Comparison of ENCODE assay signal across 9 cellular contexts in the genomic region with DNA sequence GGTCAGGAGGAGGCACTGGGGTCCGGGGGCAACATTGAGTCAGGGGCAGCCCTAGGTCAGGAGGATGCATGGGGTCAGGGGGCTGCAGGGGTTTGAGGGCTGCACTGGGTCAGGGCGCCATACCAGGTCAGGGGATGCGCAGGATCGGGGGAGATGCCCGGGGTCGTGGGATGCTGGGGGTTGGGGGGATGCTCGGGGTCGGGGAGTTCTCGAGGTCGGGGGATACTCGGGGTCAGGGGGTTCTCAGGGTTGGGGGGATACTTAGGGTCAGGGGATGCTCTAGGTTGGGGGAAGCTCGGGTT. TPM values are rescaled to one million over a fixed set of nuclear protein-coding genes. Genes with fewer than 3 reads are reported as not detected.
DNase-seq lines count a peak whose midpoint lies in the region; ATAC-seq and TF ChIP-seq lines count a peak whose summit lies in the region.
"Had no signal": no experiment of that assay in that cellular context is flagged by ENCODE, and none has a peak within 500 bp of the region (broad histone marks: within the 10 kb centered on the region; RNA-seq: fewer than 3 reads in every experiment).

No MANE protein-coding gene starts in this region.

- no peaks in the 10 kb centered on the region for H3K27me3 ChIP-seq in left lung

- no peak overlapping the region for H3K27ac ChIP-seq in left lung

- peak overlapping the region; percentile 97 for H3K4me3 Mint-ChIP-seq in activated naive CD4-positive, alpha-beta T cell treated with anti-CD3 and anti-CD28 coated beads, Interleukin-2, amount 50 U/mL, for 24 hours
- peak overlapping the region; percentile 97 for H3K4me3 Mint-ChIP-seq in activated naive CD8-positive, alpha-beta T cell treated with anti-CD3 and anti-CD28 coated beads for 36 hours
- H3K4me3 Mint-ChIP-seq in type B pancreatic cell = peak overlapping the region; percentile 98

- H3K27ac Mint-ChIP-seq in activated naive CD4-positive, alpha-beta T cell treated with anti-CD3 and anti-CD28 coated beads, Interleukin-2, amount 50 U/mL, for 24 hours = peak overlapping the region; percentile 41
- peak overlapping the region; percentile 7 for H3K27ac Mint-ChIP-seq in activated naive CD8-positive, alpha-beta T cell treated with anti-CD3 and anti-CD28 coated beads for 36 hours
- H3K27ac Mint-ChIP-seq in type B pancreatic cell = no peak overlapping the region

- no peak for ATAC-seq in left lung

- H3K9me3 Mint-ChIP-seq in activated naive CD4-positive, alpha-beta T cell treated with anti-CD3 and anti-CD28 coated beads, Interleukin-2, amount 50 U/mL, for 24 hours = no peaks in the 10 kb centered on the region
- no peaks in the 10 kb centered on the region for H3K9me3 Mint-ChIP-seq in activated naive CD8-positive, alpha-beta T cell treated with anti-CD3 and anti-CD28 coated beads for 36 hours
- H3K9me3 Mint-ChIP-seq in type B pancreatic cell = no peaks in the 10 kb centered on the region

- TF ChIP-seq CTCF in left lung (IDR thresholded peaks at IDR 0.05) (no peak), type B pancreatic cell (conservative IDR thresholded peaks at IDR 0.05) (no peak)

- H3K4me1 ChIP-seq in left lung = peaks cover 8 to 23% of the 10 kb centered on the region in 2 donors

- H3K4me3 ChIP-seq in left lung = peak overlapping the region; percentile 87 to 99

- no peaks in the 10 kb centered on the region for H3K9me3 ChIP-seq in left lung

- intact Hi-C loops in left lung (cut with DNase I) = no loop called here

- H3K27me3 Mint-ChIP-seq in activated naive CD4-positive, alpha-beta T cell treated with anti-CD3 and anti-CD28 coated beads, Interleukin-2, amount 50 U/mL, for 24 hours = no peaks in the 10 kb centered on the region
- H3K27me3 Mint-ChIP-seq in activated naive CD8-positive, alpha-beta T cell treated with anti-CD3 and anti-CD28 coated beads for 36 hours = no peaks in the 10 kb centered on the region
- peaks cover 2% of the 10 kb centered on the region for H3K27me3 Mint-ChIP-seq in type B pancreatic cell

- H3K36me3 Mint-ChIP-seq in activated naive CD4-positive, alpha-beta T cell treated with anti-CD3 and anti-CD28 coated beads, Interleukin-2, amount 50 U/mL, for 24 hours = peaks cover 5% of the 10 kb centered on the region
- peaks cover 8% of the 10 kb centered on the region for H3K36me3 Mint-ChIP-seq in activated naive CD8-positive, alpha-beta T cell treated with anti-CD3 and anti-CD28 coated beads for 36 hours
- H3K36me3 Mint-ChIP-seq in type B pancreatic cell = no peaks in the 10 kb centered on the region

- DNase-seq in activated naive CD4-positive, alpha-beta T cell (lab: John Stamatoyannopoulos, UW) = no peak
- no peak for DNase-seq in activated naive CD8-positive, alpha-beta T cell treated with anti-CD3 and anti-CD28 coated beads for 36 hours
- DNase-seq in left lung (peak in 1 of 2 donors; percentile 65), type B pancreatic cell (ENCODE audit: extremely low spot score, unreplicated experiment) (no peak), AG08395 (ENCODE audit: low spot score) (no peak), iPS-NIHi7 (ENCODE audit: extremely low spot score) (no peak), NCI-H2107 treated with DMSO at 0.1 percent for 48 hours (lab: John Stamatoyannopoulos, UW; ENCODE audit: unreplicated experiment) (no peak)
- DNase-seq: left ventricle myocardium superior had no signal

- no peaks in the 10 kb centered on the region for H3K36me3 ChIP-seq in left lung

- peaks cover 24% of the 10 kb centered on the region for H3K4me1 Mint-ChIP-seq in activated naive CD4-positive, alpha-beta T cell treated with anti-CD3 and anti-CD28 coated beads, Interleukin-2, amount 50 U/mL, for 24 hours
- H3K4me1 Mint-ChIP-seq in activated naive CD8-positive, alpha-beta T cell treated with anti-CD3 and anti-CD28 coated beads for 36 hours = peaks cover 25% of the 10 kb centered on the region
- H3K4me1 Mint-ChIP-seq in type B pancreatic cell (ENCODE audit: unreplicated experiment) = peaks cover 19% of the 10 kb centered on the region

RNA-seq across cellular contexts. Expression of gene EXOC2, which starts 0.7 kb away (rescaled TPM):
- 10 to 100 TPM; 28.4 to 30.0 TPM for total RNA-seq in activated naive CD8-positive, alpha-beta T cell treated with anti-CD3 and anti-CD28 coated beads for 36 hours
- total RNA-seq in left lung (10 to 100 TPM; 19.8 to 23.2 TPM), type B pancreatic cell (ENCODE audit: low replicate concordance) (21.6 and 22.9 TPM in 2 replicates)

RNA-seq across cellular contexts. Expression of gene HUS1B, which starts 36.8 kb away (rescaled TPM):
- total RNA-seq in activated naive CD8-positive, alpha-beta T cell treated with anti-CD3 and anti-CD28 coated beads for 36 hours = 1 to 10 TPM in 1 of 2 experiments, under 1 TPM in 1; 0.84 to 1.0 TPM
- total RNA-seq in left lung (1 to 10 TPM in 1 of 2 donors, under 1 TPM in 1; 0.41 to 1.2 TPM), type B pancreatic cell (ENCODE audit: low replicate concordance) (0.41 and 0.93 TPM in 2 replicates)
- total RNA-seq: left ventricle myocardium superior had no signal
